ENCODE assay signal across 1 cellular context in the genomic region with DNA sequence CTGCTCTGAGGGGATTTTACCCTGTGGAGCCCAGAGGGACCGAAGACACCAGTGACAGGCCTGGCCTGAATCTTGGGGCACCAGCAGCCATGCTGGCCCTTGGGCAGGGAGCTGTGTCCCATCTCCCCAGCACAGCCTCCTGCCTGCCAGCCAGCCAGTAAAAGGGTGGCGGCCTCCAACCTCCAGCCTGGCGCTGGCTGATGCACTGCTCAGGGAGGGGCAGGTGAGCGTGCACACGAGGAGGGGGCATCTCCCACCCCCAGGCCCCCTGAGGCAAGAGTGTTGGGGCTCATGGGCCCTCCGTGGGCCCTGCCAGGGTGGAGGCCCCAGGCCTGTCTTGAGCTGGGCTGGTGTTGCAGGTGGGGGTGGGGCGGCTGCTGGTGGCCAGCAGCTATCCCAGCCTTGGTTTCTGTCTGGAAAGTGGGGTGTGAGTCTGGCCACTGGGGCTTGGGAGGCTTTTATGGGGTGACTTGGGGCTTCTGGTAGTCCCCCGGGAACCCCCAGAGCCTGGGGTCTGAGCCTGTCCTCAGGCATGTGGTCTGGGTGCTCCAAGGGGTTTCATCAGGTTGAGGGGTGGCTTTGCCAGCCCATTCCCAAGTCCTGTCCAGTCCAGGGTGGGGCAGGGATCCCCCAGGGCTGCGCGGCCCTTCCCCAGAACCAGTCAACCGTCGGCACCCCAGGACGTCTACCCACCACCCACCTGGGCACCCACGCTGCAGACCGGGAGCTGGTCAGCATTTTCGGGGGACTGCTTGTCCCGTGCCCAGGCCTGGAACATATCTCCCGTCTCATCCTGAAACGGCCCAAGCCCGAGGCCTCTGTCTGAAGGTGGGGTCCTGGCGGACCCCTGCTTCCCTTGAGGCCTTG.
TF ChIP-seq lines count a peak whose summit lies in the region.

No MANE protein-coding gene starts in this region.

TF ChIP-seq in SK-N-SH treated with all-trans-retinoic acid at 6 μM for 48 hours, 23 proteins besides CTCF, POLR2A, EP300 and RAD21 (continued from another document):
- TF ChIP-seq, protein P1, sequence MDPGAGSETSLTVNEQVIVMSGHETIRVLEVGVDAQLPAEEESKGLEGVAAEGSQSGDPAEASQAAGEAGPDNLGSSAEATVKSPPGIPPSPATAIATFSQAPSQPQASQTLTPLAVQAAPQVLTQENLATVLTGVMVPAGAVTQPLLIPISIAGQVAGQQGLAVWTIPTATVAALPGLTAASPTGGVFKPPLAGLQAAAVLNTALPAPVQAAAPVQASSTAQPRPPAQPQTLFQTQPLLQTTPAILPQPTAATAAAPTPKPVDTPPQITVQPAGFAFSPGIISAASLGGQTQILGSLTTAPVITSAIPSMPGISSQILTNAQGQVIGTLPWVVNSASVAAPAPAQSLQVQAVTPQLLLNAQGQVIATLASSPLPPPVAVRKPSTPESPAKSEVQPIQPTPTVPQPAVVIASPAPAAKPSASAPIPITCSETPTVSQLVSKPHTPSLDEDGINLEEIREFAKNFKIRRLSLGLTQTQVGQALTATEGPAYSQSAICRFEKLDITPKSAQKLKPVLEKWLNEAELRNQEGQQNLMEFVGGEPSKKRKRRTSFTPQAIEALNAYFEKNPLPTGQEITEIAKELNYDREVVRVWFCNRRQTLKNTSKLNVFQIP (CRISPR knock-in tag; IDR thresholded peaks at IDR 0.05; ENCODE audit: borderline replicate concordance, low read depth), result no peak
- no peak for TF ChIP-seq ZC3H10 (CRISPR knock-in tag; IDR thresholded peaks at IDR 0.05)
- TF ChIP-seq, protein P2, sequence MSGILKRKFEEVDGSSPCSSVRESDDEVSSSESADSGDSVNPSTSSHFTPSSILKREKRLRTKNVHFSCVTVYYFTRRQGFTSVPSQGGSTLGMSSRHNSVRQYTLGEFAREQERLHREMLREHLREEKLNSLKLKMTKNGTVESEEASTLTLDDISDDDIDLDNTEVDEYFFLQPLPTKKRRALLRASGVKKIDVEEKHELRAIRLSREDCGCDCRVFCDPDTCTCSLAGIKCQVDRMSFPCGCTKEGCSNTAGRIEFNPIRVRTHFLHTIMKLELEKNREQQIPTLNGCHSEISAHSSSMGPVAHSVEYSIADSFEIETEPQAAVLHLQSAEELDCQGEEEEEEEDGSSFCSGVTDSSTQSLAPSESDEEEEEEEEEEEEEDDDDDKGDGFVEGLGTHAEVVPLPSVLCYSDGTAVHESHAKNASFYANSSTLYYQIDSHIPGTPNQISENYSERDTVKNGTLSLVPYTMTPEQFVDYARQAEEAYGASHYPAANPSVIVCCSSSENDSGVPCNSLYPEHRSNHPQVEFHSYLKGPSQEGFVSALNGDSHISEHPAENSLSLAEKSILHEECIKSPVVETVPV (CRISPR knock-in tag; IDR thresholded peaks at IDR 0.05), result no peak
